Comparison of ENCODE assay signal across 8 cellular contexts in the genomic region with DNA sequence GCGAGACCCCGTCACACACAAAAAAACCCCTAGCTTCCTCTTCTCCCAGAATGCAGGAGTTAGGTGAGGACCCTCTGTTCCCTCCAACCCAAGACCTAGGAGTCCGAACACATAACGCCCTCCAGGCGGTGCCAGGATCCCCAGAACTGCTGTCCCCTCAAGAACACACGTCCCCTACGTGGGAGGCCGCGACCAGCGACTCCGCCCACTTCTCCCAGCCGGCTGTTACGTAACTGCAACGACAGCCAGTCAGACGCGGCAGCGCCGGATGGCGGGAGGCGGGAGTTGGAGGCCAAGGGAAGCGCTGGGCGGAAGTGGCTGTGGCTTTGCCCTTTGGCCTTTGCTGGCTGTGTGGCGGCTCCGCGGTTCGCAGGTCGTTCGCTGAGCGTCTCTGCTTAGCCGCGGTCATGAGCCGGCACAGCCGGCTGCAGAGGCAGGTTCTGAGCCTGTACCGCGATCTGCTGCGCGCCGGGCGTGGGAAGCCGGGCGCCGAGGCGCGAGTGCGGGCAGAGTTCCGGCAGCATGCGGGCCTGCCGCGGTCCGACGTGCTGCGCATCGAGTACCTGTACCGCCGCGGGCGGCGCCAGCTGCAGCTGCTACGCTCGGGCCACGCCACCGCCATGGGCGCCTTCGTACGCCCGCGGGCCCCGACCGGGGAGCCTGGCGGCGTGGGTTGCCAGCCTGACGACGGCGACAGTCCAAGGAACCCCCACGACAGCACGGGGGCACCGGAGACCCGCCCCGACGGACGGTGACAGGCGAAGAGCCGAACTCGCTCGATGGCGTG.
DNase-seq lines count a peak whose midpoint lies in the region; ATAC-seq lines count a peak whose summit lies in the region.

A gene with protein sequence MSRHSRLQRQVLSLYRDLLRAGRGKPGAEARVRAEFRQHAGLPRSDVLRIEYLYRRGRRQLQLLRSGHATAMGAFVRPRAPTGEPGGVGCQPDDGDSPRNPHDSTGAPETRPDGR (plus strand): TSS at position 321 of the 787 bp plus-strand sequence. CDS start 87 bp downstream, at position 408.

- H3K27me3 Mint-ChIP-seq in central memory CD8-positive, alpha-beta T cell: peaks cover 2% of the 10 kb centered on the region

- H3K4me3 Mint-ChIP-seq in central memory CD8-positive, alpha-beta T cell: peak within 1 kb of the TSS; percentile 85

- H3K36me3 Mint-ChIP-seq in central memory CD8-positive, alpha-beta T cell (ENCODE audit: insufficient read depth): peaks cover 10% of the 10 kb centered on the region

- H3K9me3 Mint-ChIP-seq in central memory CD8-positive, alpha-beta T cell: no peaks in the 10 kb centered on the region

- peak within 1 kb of the TSS; percentile 84 for H3K27ac Mint-ChIP-seq in central memory CD8-positive, alpha-beta T cell (ENCODE audit: low read depth)

- H3K4me1 Mint-ChIP-seq in central memory CD8-positive, alpha-beta T cell: peaks cover 32% of the 10 kb centered on the region

- DNase-seq in AG08396 (ENCODE audit: low spot score) (peak; percentile 98), NCI-H345 (lab: John Stamatoyannopoulos, UW) (peak; percentile 99), islet precursor cell (peak; percentile 97)
- peak; percentile 87 for DNase-seq in activated CD4-positive, CD25-positive, alpha-beta regulatory T cell treated with anti-CD3 and anti-CD28 coated beads, Interleukin-2, amount 50 U/mL, for 16 hours (ENCODE audit: low read depth, low spot score)
- DNase-seq in central memory CD8-positive, alpha-beta T cell (ENCODE audit: low spot score in 2 of 2): peak; percentile 80 to 81
- peak; percentile 92 to 96 (median 94) for DNase-seq in stimulated activated CD4-positive, alpha-beta T cell treated with anti-CD3 and anti-CD28 coated beads, Interleukin-12 subunit alpha, Interleukin-12 subunit beta, amount 100 ng/mL, for 48 hours (ENCODE audit: low read depth in 2 of 3, low spot score in 1 of 3)

- ATAC-seq in GM18907 (IDR thresholded peaks at IDR 0.05; ENCODE audit: unreplicated experiment) (peak; percentile 84), HG03175 (IDR thresholded peaks at IDR 0.05; ENCODE audit: unreplicated experiment) (peak; percentile 84)
- peak; percentile 86 for ATAC-seq in central memory CD8-positive, alpha-beta T cell (replicated peaks; ENCODE audit: extremely low read depth, poor library complexity, severe bottlenecking)

Comparison
In these comparisons a context has a peak if more than half of its experiments do, and no peak if none do; other contexts are left out.
1. Peak in every context shown above with its lines: DNase-seq and ATAC-seq.